ENCODE assay signal across 1 cellular context in genomic region chr7:47042669-47043068, GRCh38.
TF ChIP-seq lines count a peak whose summit lies in the region.

No MANE protein-coding gene starts in this region.

TF ChIP-seq in GM23338, 12 proteins besides CTCF, POLR2A, EP300 and RAD21 (continued from another document):
- TF ChIP-seq ZNF462 (CRISPR knock-in tag; IDR thresholded peaks at IDR 0.05) = no peak
- no peak for TF ChIP-seq ETS1 (IDR thresholded peaks at IDR 0.05)
- TF ChIP-seq EZH2 (IDR thresholded peaks at IDR 0.05; ENCODE audit: low read depth, unreplicated experiment) = no peak
- no peak for TF ChIP-seq POLR2AphosphoS5 (IDR thresholded peaks at IDR 0.05; ENCODE audit: low read depth)
- no peak for TF ChIP-seq JUNB (IDR thresholded peaks at IDR 0.05; ENCODE audit: unreplicated experiment)
- TF ChIP-seq NANOG (IDR thresholded peaks at IDR 0.05; ENCODE audit: borderline replicate concordance) = no peak
- no peak for TF ChIP-seq STAT1 (IDR thresholded peaks at IDR 0.05; ENCODE audit: unreplicated experiment)
- TF ChIP-seq ZNF331 (CRISPR knock-in tag; IDR thresholded peaks at IDR 0.05; ENCODE audit: low read depth) = no peak
- no peak for TF ChIP-seq EZH2phosphoT487 (IDR thresholded peaks at IDR 0.05; ENCODE audit: unreplicated experiment)
